In the genomic region with DNA sequence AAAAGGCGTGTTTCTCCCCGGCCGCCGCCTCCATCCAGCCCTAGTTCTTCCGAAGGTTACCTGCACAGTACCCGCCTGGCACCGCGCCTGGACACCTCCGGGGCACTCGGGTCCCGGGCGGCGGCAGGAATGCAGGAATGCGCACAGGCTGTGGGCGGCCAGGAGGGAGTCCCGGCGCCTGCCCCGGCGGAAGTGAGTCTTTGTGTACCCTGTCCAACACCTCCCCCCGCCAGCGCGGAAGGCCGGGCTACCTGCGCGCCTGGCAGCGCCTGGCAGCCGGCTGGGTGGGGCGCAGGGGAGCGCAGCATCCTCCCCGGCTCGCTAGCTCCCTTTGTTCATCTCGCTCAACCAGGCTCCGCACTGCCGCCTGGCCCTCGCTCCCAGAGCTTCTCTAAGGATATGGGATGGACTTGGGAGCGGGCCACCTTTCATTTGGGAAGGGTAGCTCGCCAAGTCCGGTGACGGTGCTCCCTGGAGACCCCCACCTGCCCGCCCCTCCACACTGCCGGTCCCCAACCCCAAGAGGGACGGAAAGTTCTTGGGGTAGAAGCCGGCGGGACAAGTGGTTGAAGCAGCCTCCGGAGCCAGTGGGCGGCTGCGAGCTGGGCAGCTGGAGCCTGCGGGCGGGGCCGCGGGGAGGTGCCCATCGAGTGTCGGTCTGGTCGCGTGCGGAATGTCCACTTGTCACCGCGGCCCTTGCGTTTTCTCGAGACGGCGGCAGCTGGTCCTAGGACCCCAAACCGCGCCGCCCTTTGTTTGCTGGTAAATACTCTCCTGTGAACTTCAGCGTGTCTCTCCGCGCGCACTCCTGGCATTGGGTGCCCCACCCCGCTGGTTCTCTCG, we compare ENCODE assay signal across 8 cellular contexts. TPM values are rescaled to one million over a fixed set of nuclear protein-coding genes. Genes with fewer than 3 reads are reported as not detected.
A peak's percentile ranks its signal among the peaks of the same experiment; 100 is the strongest.
DNase-seq lines count a peak whose midpoint lies in the region; TF ChIP-seq lines count a peak whose summit lies in the region.

No MANE protein-coding gene starts in this region.

- intact Hi-C loops in A673 (cut with micrococcal nuclease; ENCODE audit: unreplicated experiment), result no loop called here

- H3K4me1 ChIP-seq in A673 (ENCODE audit: insufficient read depth, low read length, poor library complexity, severe bottlenecking) (no peaks in the 10 kb centered on the region), endodermal cell (ENCODE audit: control insufficient read depth, insufficient read depth, low read length) (peaks cover 5% of the 10 kb centered on the region), mucosa of rectum (ENCODE audit: control insufficient read depth in 2 of 2, insufficient read depth in 2 of 2, low read length in 2 of 2) (peaks cover 0 to 2% of the 10 kb centered on the region in 2 donors)

- whole genome bisulfite sequencing in endodermal cell (ENCODE audit: insufficient coverage in 1 of 2, insufficient read length in 1 of 2), 2 experiments, result 0 to 1% methylated on average over 33 to 71 of the region's 71 CpGs

- CTCF ChIA-PET in A673 (lab: Charles Lee), result no interaction called here

- BruUV-seq in A673 (replicated peaks; lab: Mats Ljungman, UMichigan), result no TSS peak

- H3K36me3 ChIP-seq in A673 (ENCODE audit: insufficient read depth, low read length, poor library complexity, severe bottlenecking) (no peaks in the 10 kb centered on the region), endodermal cell (ENCODE audit: control insufficient read depth, insufficient read depth, low read length) (no peaks in the 10 kb centered on the region), mucosa of rectum (ENCODE audit: control insufficient read depth in 2 of 2, insufficient read depth in 2 of 2, low read length in 2 of 2) (no peaks in the 10 kb centered on the region)

- no peaks in the 10 kb centered on the region for H3K36me3 Mint-ChIP-seq in endodermal cell (ENCODE audit: low read depth)

- H3K27me3 ChIP-seq in A673 (replicated peaks; ENCODE audit: insufficient read depth, low read depth, low read length, poor library complexity) (peaks cover 36% of the 10 kb centered on the region), endodermal cell (ENCODE audit: control insufficient read depth, insufficient read depth, low read length, poor library complexity, severe bottlenecking) (peaks cover 31% of the 10 kb centered on the region), mucosa of rectum (ENCODE audit: control insufficient read depth in 2 of 2, insufficient read depth in 2 of 2, low read length in 2 of 2) (peaks cover 0 to 10% of the 10 kb centered on the region in 2 donors)

- peak overlapping the region; percentile 79 for H3K4me3 Mint-ChIP-seq in endodermal cell

- H3K4me1 Mint-ChIP-seq in endodermal cell, result peaks cover 25% of the 10 kb centered on the region

- H3K9me3 ChIP-seq in A673 (ENCODE audit: low read depth, low read length, poor library complexity, severe bottlenecking) (no peaks in the 10 kb centered on the region), endodermal cell (ENCODE audit: control insufficient read depth, low read length) (no peaks in the 10 kb centered on the region), mucosa of rectum (ENCODE audit: control insufficient read depth in 2 of 2, low read length in 2 of 2) (no peaks in the 10 kb centered on the region)

- H3K27ac Mint-ChIP-seq in endodermal cell, result no peak overlapping the region

- H3K9me3 Mint-ChIP-seq in endodermal cell, result no peaks in the 10 kb centered on the region

- peak overlapping the region; percentile 27 for H3K4me3 ChIP-seq in A673 (ENCODE audit: low read depth, low read length, poor library complexity, severe bottlenecking)
- H3K4me3 ChIP-seq in endodermal cell (ENCODE audit: low read length), result peak overlapping the region; percentile 85
- H3K4me3 ChIP-seq in mucosa of rectum (ENCODE audit: low read length in 2 of 2), result peak overlapping the region; percentile 37 to 55

- TF ChIP-seq CTCF in A673 (conservative IDR thresholded peaks at IDR 0.05; ENCODE audit: low read depth, low read length), result no peak
- peak; percentile 23 for TF ChIP-seq CTCF in endodermal cell (conservative IDR thresholded peaks at IDR 0.05)

- H3K27me3 Mint-ChIP-seq in endodermal cell (ENCODE audit: insufficient read depth), result peaks cover 37% of the 10 kb centered on the region

- no peak overlapping the region for H3K27ac ChIP-seq in A673 (ENCODE audit: low read depth, low read length, poor library complexity, severe bottlenecking)
- peak overlapping the region; percentile 83 for H3K27ac ChIP-seq in endodermal cell (ENCODE audit: low read depth, low read length)
- no peak overlapping the region for H3K27ac ChIP-seq in mucosa of rectum (ENCODE audit: low read depth in 2 of 2, low read length in 2 of 2)

- H3K9ac ChIP-seq in endodermal cell (ENCODE audit: extremely low read depth, low read length, poor library complexity, severe bottlenecking), result peak overlapping the region; percentile 78
- no peak overlapping the region for H3K9ac ChIP-seq in mucosa of rectum (ENCODE audit: low read depth in 1 of 2, low read length in 2 of 2)

- POLR2A ChIA-PET in A673 (lab: Charles Lee; ENCODE audit: low non-redundant PET), result no interaction called here

- DNase-seq in A673 (ENCODE audit: low spot score) (no peak), NCI-H1105 treated with DMSO at 0.1 percent for 48 hours (lab: John Stamatoyannopoulos, UW) (peak; percentile 70), endodermal cell (peak; percentile 90), NCI-H187 (lab: John Stamatoyannopoulos, UW) (no peak), HCEC 1CT (no peak)
- DNase-seq in activated naive CD4-positive, alpha-beta T cell (lab: John Stamatoyannopoulos, UW), result no peak
- DNase-seq in activated naive CD4-positive, alpha-beta T cell treated with anti-CD3 and anti-CD28 coated beads, Interleukin-2, amount 50 U/mL, for 16 hours, result no peak

RNA-seq across cellular contexts. Expression of a gene that starts 1.2 kb away (rescaled TPM):
- total RNA-seq in A673 (2021) (0.56 and 0.66 TPM in 2 replicates), endodermal cell (10 to 100 TPM in 1 of 2 donors, 1 to 10 TPM in 1; 7.8 to 17.9 TPM)
- polyA plus RNA-seq in endodermal cell (2013, experiment 1 of 2), result 19.3 TPM
- 18.8 TPM for polyA plus RNA-seq in endodermal cell (2013, experiment 2 of 2)

Comparison
In these comparisons a context has a peak if more than half of its experiments do, and no peak if none do; other contexts are left out.
1. DNase-seq: peak in NCI-H1105 treated with DMSO at 0.1 percent for 48 hours (single experiment) and endodermal cell (single experiment); none in A673 (single experiment), activated naive CD4-positive, alpha-beta T cell (0 of 4), NCI-H187 (0 of 2), HCEC 1CT (single experiment) and activated naive CD4-positive, alpha-beta T cell treated with anti-CD3 and anti-CD28 coated beads, Interleukin-2, amount 50 U/mL, for 16 hours (single experiment).
2. H3K4me3 ChIP-seq: peak in every context shown above with its lines; median percentile 85 in endodermal cell; 46 in mucosa of rectum; 27 in A673.